ENCODE assay signal across 13 cellular contexts in genomic region chrX:123920065-123920785, GRCh38. TPM values are rescaled to one million over a fixed set of nuclear protein-coding genes. Genes with fewer than 3 reads are reported as not detected.
A peak's percentile ranks its signal among the peaks of the same experiment; 100 is the strongest.
DNase-seq lines count a peak whose midpoint lies in the region; ATAC-seq lines count a peak whose summit lies in the region.
"Had no signal": no experiment of that assay in that cellular context is flagged by ENCODE, and none has a peak within 500 bp of the region (broad histone marks: within the 10 kb centered on the region; RNA-seq: fewer than 3 reads in every experiment).

No MANE protein-coding gene starts in this region.

- H3K4me3 Mint-ChIP-seq in activated naive CD8-positive, alpha-beta T cell treated with anti-CD3 and anti-CD28 coated beads, Interleukin-2, amount 50 U/mL, for 24 hours, result no peak overlapping the region
- no peak overlapping the region for H3K4me3 Mint-ChIP-seq in activated naive CD8-positive, alpha-beta T cell treated with anti-CD3 and anti-CD28 coated beads for 36 hours
- no peak overlapping the region for H3K4me3 Mint-ChIP-seq in stimulated activated effector memory CD8-positive, alpha-beta T cell treated with anti-CD3 and anti-CD28 coated beads, Interleukin-12 subunit alpha, Interleukin-12 subunit beta, amount 100 ng/mL, for 72 hours
- H3K4me3 Mint-ChIP-seq: activated naive CD4-positive, alpha-beta T cell treated with anti-CD3 and anti-CD28 coated beads, Interleukin-2, amount 50 U/mL, for 24 hours; type B pancreatic cell had no signal

- no peaks in the 10 kb centered on the region for H3K4me1 Mint-ChIP-seq in activated naive CD8-positive, alpha-beta T cell treated with anti-CD3 and anti-CD28 coated beads, Interleukin-2, amount 50 U/mL, for 24 hours
- H3K4me1 Mint-ChIP-seq in activated naive CD8-positive, alpha-beta T cell treated with anti-CD3 and anti-CD28 coated beads for 36 hours, result no peaks in the 10 kb centered on the region
- no peaks in the 10 kb centered on the region for H3K4me1 Mint-ChIP-seq in stimulated activated effector memory CD8-positive, alpha-beta T cell treated with anti-CD3 and anti-CD28 coated beads, Interleukin-12 subunit alpha, Interleukin-12 subunit beta, amount 100 ng/mL, for 72 hours
- H3K4me1 Mint-ChIP-seq: activated naive CD4-positive, alpha-beta T cell treated with anti-CD3 and anti-CD28 coated beads, Interleukin-2, amount 50 U/mL, for 24 hours had no signal

- H3K9me3 Mint-ChIP-seq in activated naive CD8-positive, alpha-beta T cell treated with anti-CD3 and anti-CD28 coated beads, Interleukin-2, amount 50 U/mL, for 24 hours, result no peaks in the 10 kb centered on the region
- no peaks in the 10 kb centered on the region for H3K9me3 Mint-ChIP-seq in activated naive CD8-positive, alpha-beta T cell treated with anti-CD3 and anti-CD28 coated beads for 36 hours
- H3K9me3 Mint-ChIP-seq in stimulated activated effector memory CD8-positive, alpha-beta T cell treated with anti-CD3 and anti-CD28 coated beads, Interleukin-12 subunit alpha, Interleukin-12 subunit beta, amount 100 ng/mL, for 72 hours, result no peaks in the 10 kb centered on the region
- H3K9me3 Mint-ChIP-seq: activated naive CD4-positive, alpha-beta T cell treated with anti-CD3 and anti-CD28 coated beads, Interleukin-2, amount 50 U/mL, for 24 hours had no signal

- peak; percentile 69 for ATAC-seq in activated naive CD8-positive, alpha-beta T cell treated with anti-CD3 and anti-CD28 coated beads, Interleukin-2, amount 50 U/mL, for 24 hours
- ATAC-seq in esophagus mucosa (peak; percentile 77), HG02642 (IDR thresholded peaks at IDR 0.05; ENCODE audit: poor library complexity, unreplicated experiment) (no peak)
- peak; percentile 94 for ATAC-seq in stimulated activated effector memory CD8-positive, alpha-beta T cell treated with anti-CD3 and anti-CD28 coated beads, Interleukin-12 subunit alpha, Interleukin-12 subunit beta, amount 100 ng/mL, for 72 hours
- ATAC-seq: HepG2 had no signal

- H3K27me3 Mint-ChIP-seq in activated naive CD8-positive, alpha-beta T cell treated with anti-CD3 and anti-CD28 coated beads, Interleukin-2, amount 50 U/mL, for 24 hours, result no peaks in the 10 kb centered on the region
- no peaks in the 10 kb centered on the region for H3K27me3 Mint-ChIP-seq in activated naive CD8-positive, alpha-beta T cell treated with anti-CD3 and anti-CD28 coated beads for 36 hours
- H3K27me3 Mint-ChIP-seq: activated naive CD4-positive, alpha-beta T cell treated with anti-CD3 and anti-CD28 coated beads, Interleukin-2, amount 50 U/mL, for 24 hours; type B pancreatic cell had no signal

- no peak for DNase-seq in activated naive CD8-positive, alpha-beta T cell treated with anti-CD3 and anti-CD28 coated beads, Interleukin-2, amount 50 U/mL, for 24 hours
- DNase-seq in activated naive CD8-positive, alpha-beta T cell treated with anti-CD3 and anti-CD28 coated beads for 36 hours, result no peak
- DNase-seq in NCI-H446 treated with DMSO at 0.1 percent for 48 hours (lab: John Stamatoyannopoulos, UW) (peak; percentile 94), T1000 (lab: John Stamatoyannopoulos, UW) (no peak), NCI-H748 treated with DMSO at 0.1 percent for 48 hours (lab: John Stamatoyannopoulos, UW) (no peak)
- DNase-seq in stimulated activated effector memory CD8-positive, alpha-beta T cell treated with anti-CD3 and anti-CD28 coated beads, Interleukin-12 subunit alpha, Interleukin-12 subunit beta, amount 100 ng/mL, for 72 hours (ENCODE audit: low spot score in 2 of 2), result no peak
- DNase-seq: activated CD4-positive, alpha-beta T cell treated with anti-CD3 and anti-CD28 coated beads for 48 hours; ovary had no signal

- H3K36me3 Mint-ChIP-seq in activated naive CD8-positive, alpha-beta T cell treated with anti-CD3 and anti-CD28 coated beads, Interleukin-2, amount 50 U/mL, for 24 hours (ENCODE audit: low read depth), result no peaks in the 10 kb centered on the region
- H3K36me3 Mint-ChIP-seq in activated naive CD8-positive, alpha-beta T cell treated with anti-CD3 and anti-CD28 coated beads for 36 hours, result no peaks in the 10 kb centered on the region
- no peaks in the 10 kb centered on the region for H3K36me3 Mint-ChIP-seq in stimulated activated effector memory CD8-positive, alpha-beta T cell treated with anti-CD3 and anti-CD28 coated beads, Interleukin-12 subunit alpha, Interleukin-12 subunit beta, amount 100 ng/mL, for 72 hours
- H3K36me3 Mint-ChIP-seq: activated naive CD4-positive, alpha-beta T cell treated with anti-CD3 and anti-CD28 coated beads, Interleukin-2, amount 50 U/mL, for 24 hours; type B pancreatic cell had no signal

- no peak overlapping the region for H3K27ac Mint-ChIP-seq in activated naive CD8-positive, alpha-beta T cell treated with anti-CD3 and anti-CD28 coated beads, Interleukin-2, amount 50 U/mL, for 24 hours
- H3K27ac Mint-ChIP-seq in activated naive CD8-positive, alpha-beta T cell treated with anti-CD3 and anti-CD28 coated beads for 36 hours, result no peak overlapping the region
- no peak overlapping the region for H3K27ac Mint-ChIP-seq in stimulated activated effector memory CD8-positive, alpha-beta T cell treated with anti-CD3 and anti-CD28 coated beads, Interleukin-12 subunit alpha, Interleukin-12 subunit beta, amount 100 ng/mL, for 72 hours
- H3K27ac Mint-ChIP-seq: activated naive CD4-positive, alpha-beta T cell treated with anti-CD3 and anti-CD28 coated beads, Interleukin-2, amount 50 U/mL, for 24 hours; type B pancreatic cell had no signal

RNA-seq across cellular contexts. Expression of gene STAG2, which starts 41.3 kb away (rescaled TPM):
- 100 to 1,000 TPM; 109 to 112 TPM for total RNA-seq in activated naive CD8-positive, alpha-beta T cell treated with anti-CD3 and anti-CD28 coated beads for 36 hours
- 40.6 TPM for total RNA-seq in esophagus mucosa
